20 cellular contexts compared by ENCODE assay signal in the genomic region with DNA sequence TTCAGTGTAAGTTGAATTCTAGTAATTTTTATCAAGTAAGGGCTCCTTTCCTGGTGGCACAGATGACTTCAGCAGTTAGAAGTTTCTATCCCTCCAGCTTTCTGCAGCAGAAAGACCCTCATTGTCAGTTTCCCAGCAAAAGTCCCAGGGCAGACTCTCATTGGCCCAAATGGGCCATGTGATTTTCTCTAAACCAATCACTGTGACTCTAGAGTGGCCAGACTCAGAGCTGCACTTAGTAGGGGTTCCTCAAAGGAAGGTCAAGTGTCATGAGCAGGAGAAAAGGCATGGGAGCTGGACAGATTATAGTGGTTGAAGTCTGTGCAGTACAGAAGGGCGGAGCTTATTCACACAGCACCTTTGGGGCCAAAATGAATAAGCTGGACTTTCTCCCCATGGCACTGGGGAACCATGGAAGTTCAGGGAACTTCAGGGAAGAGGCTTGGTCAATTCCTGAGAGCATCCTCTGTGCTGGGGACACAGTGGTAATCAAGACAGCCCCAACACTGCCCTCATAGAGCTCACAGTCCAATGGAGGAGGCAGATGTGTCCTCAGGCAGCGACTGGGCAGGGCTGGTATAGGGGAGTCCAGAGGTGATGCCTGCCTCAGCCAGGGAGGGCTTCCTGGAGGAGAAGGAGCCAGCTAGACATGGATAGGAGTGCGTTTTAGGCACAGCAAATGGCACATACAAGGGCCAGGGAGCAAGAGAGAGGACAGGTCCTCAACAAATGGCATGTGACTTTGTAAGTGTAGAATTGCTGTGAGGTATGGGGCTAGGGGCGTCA. TPM values are rescaled to one million over a fixed set of nuclear protein-coding genes. Genes with fewer than 3 reads are reported as not detected.
"Had no signal": no experiment of that assay in that cellular context is flagged by ENCODE, and none has a peak within 500 bp of the region (broad histone marks: within the 10 kb centered on the region; RNA-seq: fewer than 3 reads in every experiment).

No MANE protein-coding gene starts in this region.

- H3K4me3 ChIP-seq: heart left ventricle, pancreas had no signal

- H3K36me3 Mint-ChIP-seq: activated naive CD8-positive, alpha-beta T cell treated with anti-CD3 and anti-CD28 coated beads, Interleukin-2, amount 10 ng/mL, durations not matched to agents 7 days and 5 days had no signal

- H3K27ac Mint-ChIP-seq: activated CD4-positive, alpha-beta T cell treated with anti-CD3 and anti-CD28 coated beads, Interleukin-2, amount 10 ng/mL, durations not matched to agents 24 days and 14 days; activated naive CD8-positive, alpha-beta T cell treated with anti-CD3 and anti-CD28 coated beads, Interleukin-2, amount 10 ng/mL, durations not matched to agents 7 days and 5 days; stimulated activated naive B cell treated with anti-CD40 and anti-IgM and Interleukin-4, amounts not matched to agents 10 μg/mL and 1 μg/mL and 100 μg/mL, for 72 hours had no signal

- H3K4me3 Mint-ChIP-seq: activated CD4-positive, alpha-beta T cell treated with anti-CD3 and anti-CD28 coated beads, Interleukin-2, amount 10 ng/mL, durations not matched to agents 24 days and 14 days; activated naive CD8-positive, alpha-beta T cell treated with anti-CD3 and anti-CD28 coated beads, Interleukin-2, amount 10 ng/mL, durations not matched to agents 7 days and 5 days; brain; stimulated activated naive B cell treated with anti-CD40 and anti-IgM and Interleukin-4, amounts not matched to agents 10 μg/mL and 1 μg/mL and 100 μg/mL, for 72 hours had no signal

- H3K27me3 ChIP-seq: heart left ventricle, pancreas had no signal

- H3K4me1 ChIP-seq: pancreas had no signal

- H3K9me3 ChIP-seq: pancreas had no signal

- DNase-seq: activated CD4-positive, alpha-beta T cell treated with anti-CD3 and anti-CD28 coated beads, Interleukin-2, amount 10 ng/mL, durations not matched to agents 24 days and 14 days; activated CD4-positive, CD25-positive, alpha-beta regulatory T cell; activated gamma-delta T cell treated with Interleukin-2 at 50 U/mL for 16 hours; activated naive CD8-positive, alpha-beta T cell treated with anti-CD3 and anti-CD28 coated beads, Interleukin-2, amount 10 ng/mL, durations not matched to agents 7 days and 5 days; cerebellar nuclear complex; effector CD8-positive, alpha-beta T cell; heart left ventricle; left cardiac atrium; mammary epithelial cell; naive B cell; pancreas; stimulated activated CD4-positive, alpha-beta T cell treated with anti-CD3 and anti-CD28 coated beads, Interleukin-2, amount 100 ng/mL, for 48 hours; stimulated activated naive B cell treated with anti-CD40 and anti-IgM and Interleukin-4, amounts not matched to agents 10 μg/mL and 1 μg/mL and 100 μg/mL, for 72 hours; substantia nigra; trophoblast cell had no signal

- H3K27me3 Mint-ChIP-seq: activated CD4-positive, alpha-beta T cell treated with anti-CD3 and anti-CD28 coated beads, Interleukin-2, amount 10 ng/mL, durations not matched to agents 24 days and 14 days; activated naive CD8-positive, alpha-beta T cell treated with anti-CD3 and anti-CD28 coated beads, Interleukin-2, amount 10 ng/mL, durations not matched to agents 7 days and 5 days; brain had no signal

- H3K36me3 ChIP-seq: pancreas had no signal

- H3K27ac ChIP-seq: epithelial cell of prostate, heart left ventricle, pancreas had no signal

- H3K9me3 Mint-ChIP-seq: activated CD4-positive, alpha-beta T cell treated with anti-CD3 and anti-CD28 coated beads, Interleukin-2, amount 10 ng/mL, durations not matched to agents 24 days and 14 days; activated naive CD8-positive, alpha-beta T cell treated with anti-CD3 and anti-CD28 coated beads, Interleukin-2, amount 10 ng/mL, durations not matched to agents 7 days and 5 days had no signal

- H3K4me1 Mint-ChIP-seq: activated CD4-positive, alpha-beta T cell treated with anti-CD3 and anti-CD28 coated beads, Interleukin-2, amount 10 ng/mL, durations not matched to agents 24 days and 14 days; activated naive CD8-positive, alpha-beta T cell treated with anti-CD3 and anti-CD28 coated beads, Interleukin-2, amount 10 ng/mL, durations not matched to agents 7 days and 5 days had no signal

- FAIRE-seq: frontal cortex, pancreas had no signal

RNA-seq across cellular contexts. Expression of a gene that starts 18.3 kb away (rescaled TPM):
- total RNA-seq: activated CD4-positive, alpha-beta T cell treated with anti-CD3 and anti-CD28 coated beads, Interleukin-2, amount 10 ng/mL, durations not matched to agents 24 days and 14 days; activated naive CD8-positive, alpha-beta T cell treated with anti-CD3 and anti-CD28 coated beads, Interleukin-2, amount 10 ng/mL, durations not matched to agents 7 days and 5 days; fibroblast of lung; frontal cortex; mammary epithelial cell; T-helper 2 cell treated with Interferon-gamma antibody and Interleukin-4, amounts not matched to agents 100 ng/mL and 5 ng/mL, for 36 hours had no signal
- polyA plus RNA-seq: fibroblast of lung, mammary epithelial cell had no signal

RNA-seq across cellular contexts. Expression of a gene that starts 36.2 kb away (rescaled TPM):
- total RNA-seq: activated CD4-positive, alpha-beta T cell treated with anti-CD3 and anti-CD28 coated beads, Interleukin-2, amount 10 ng/mL, durations not matched to agents 24 days and 14 days; activated naive CD8-positive, alpha-beta T cell treated with anti-CD3 and anti-CD28 coated beads, Interleukin-2, amount 10 ng/mL, durations not matched to agents 7 days and 5 days; T-helper 2 cell treated with Interferon-gamma antibody and Interleukin-4, amounts not matched to agents 100 ng/mL and 5 ng/mL, for 36 hours had no signal

RNA-seq across cellular contexts. Expression of a gene that starts 59.1 kb away (rescaled TPM):
- total RNA-seq: activated CD4-positive, alpha-beta T cell treated with anti-CD3 and anti-CD28 coated beads, Interleukin-2, amount 10 ng/mL, durations not matched to agents 24 days and 14 days; activated naive CD8-positive, alpha-beta T cell treated with anti-CD3 and anti-CD28 coated beads, Interleukin-2, amount 10 ng/mL, durations not matched to agents 7 days and 5 days; fibroblast of lung; frontal cortex; T-helper 2 cell treated with Interferon-gamma antibody and Interleukin-4, amounts not matched to agents 100 ng/mL and 5 ng/mL, for 36 hours had no signal
- polyA plus RNA-seq: fibroblast of lung had no signal
